Comparison of ENCODE assay signal across 8 cellular contexts in the genomic region with DNA sequence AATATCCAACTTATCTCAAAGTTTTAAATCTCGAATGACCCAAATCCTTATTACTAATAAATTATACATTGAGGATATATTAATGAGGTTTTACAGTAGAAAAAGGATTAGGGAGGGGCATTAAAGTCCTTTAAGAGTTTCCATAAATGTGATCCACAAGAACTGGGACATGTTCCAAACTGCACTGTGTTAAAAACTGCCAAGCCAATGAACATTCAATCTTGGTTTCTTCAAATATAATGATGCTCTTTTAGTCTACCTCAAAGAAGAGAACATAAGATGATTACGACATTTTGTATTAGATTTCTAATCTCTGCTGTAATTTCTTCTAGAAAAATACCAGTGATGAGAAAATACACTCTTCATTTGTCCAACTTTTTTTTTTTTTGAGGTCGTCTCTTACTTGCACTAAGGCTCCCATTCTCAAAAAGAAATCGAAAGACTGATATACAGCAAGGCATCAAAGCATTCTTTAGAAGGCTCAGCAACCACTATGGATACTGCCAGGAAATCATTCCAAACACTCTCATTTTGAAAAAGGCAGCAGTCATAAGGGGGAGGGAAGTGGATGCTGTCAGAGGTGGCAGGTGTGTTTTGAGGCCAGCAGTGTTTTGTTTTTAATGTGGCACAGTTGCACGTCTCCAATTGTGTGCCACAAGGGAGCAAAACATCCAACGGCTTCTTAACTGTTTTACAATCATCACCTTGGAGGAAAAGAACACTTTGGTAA. TPM values are rescaled to one million over a fixed set of nuclear protein-coding genes. Genes with fewer than 3 reads are reported as not detected.
A peak's percentile ranks its signal among the peaks of the same experiment; 100 is the strongest.
DNase-seq lines count a peak whose midpoint lies in the region; ATAC-seq and TF ChIP-seq lines count a peak whose summit lies in the region.

No MANE protein-coding gene starts in this region.

- DNase-seq in DND-41 (peak; percentile 33), NAMALWA (ENCODE audit: low spot score) (peak; percentile 41), astrocyte of the cerebellum (ENCODE audit: low read depth) (peak; percentile 59), thyroid gland (no peak), GM19238 (ENCODE audit: insufficient read length, low spot score) (no peak)
- DNase-seq in stimulated activated CD4-positive, alpha-beta T cell treated with anti-CD3 and anti-CD28 coated beads, Interleukin-4, amount 100 ng/mL, for 24 hours: no peak

- H3K79me2 ChIP-seq in DND-41 (ENCODE audit: insufficient read depth, low read length): peaks cover 66% of the 10 kb centered on the region

- peak overlapping the region; percentile 6 to 65; a peak in 3 of 4 replicates for H3K4me3 ChIP-seq in DND-41 (ENCODE audit: low read depth in 1 of 2, low read length in 2 of 2)
- peak overlapping the region; percentile 71 for H3K4me3 ChIP-seq in astrocyte of the cerebellum (ENCODE audit: low read depth, low read length)
- H3K4me3 ChIP-seq in mesodermal cell (ENCODE audit: extremely low read depth, insufficient read depth, low read length, poor library complexity, severe bottlenecking): peak overlapping the region; percentile 70
- no peak overlapping the region for H3K4me3 ChIP-seq in thyroid gland (replicated peaks in 1 of 3)

- H3K4me1 ChIP-seq in DND-41 (ENCODE audit: insufficient read depth, low read length) (peaks cover 39% of the 10 kb centered on the region), mesodermal cell (ENCODE audit: control insufficient read depth, insufficient read depth, low read length, poor library complexity, severe bottlenecking) (no peaks in the 10 kb centered on the region), thyroid gland (peaks cover 0 to 4% of the 10 kb centered on the region in 2 donors)

- intact Hi-C loops in thyroid gland (cut with DNase I): no loop called here

- H3K9me3 ChIP-seq in DND-41 (ENCODE audit: insufficient read depth, low read length, severe bottlenecking): no peaks in the 10 kb centered on the region
- no peaks in the 10 kb centered on the region for H3K9me3 ChIP-seq in mesodermal cell (ENCODE audit: control insufficient read depth, low read length)
- no peaks in the 10 kb centered on the region for H3K9me3 ChIP-seq in thyroid gland

- in situ Hi-C loops in astrocyte of the cerebellum (cut with HindIII; ENCODE audit: low sequenced_read_pairs): no loop called here

- ATAC-seq in DND-41 (ENCODE audit: insufficient read depth, low read depth) (peak; percentile 28; the same call in 2 of the 3 replicates), HG02852 (IDR thresholded peaks at IDR 0.05; ENCODE audit: unreplicated experiment) (no peak)

- no peak for TF ChIP-seq POLR2A in thyroid gland (IDR thresholded peaks at IDR 0.05)

- peak overlapping the region; percentile 77 for H3K4me2 ChIP-seq in DND-41 (ENCODE audit: insufficient read depth, low read length)

- H3K9ac ChIP-seq in DND-41 (ENCODE audit: low read depth, low read length): peak overlapping the region; percentile 87

- no peaks in the 10 kb centered on the region for H3K27me3 ChIP-seq in DND-41 (ENCODE audit: insufficient read depth, low read length, poor library complexity)
- H3K27me3 ChIP-seq in thyroid gland: no peaks in the 10 kb centered on the region

- H3K27ac ChIP-seq in DND-41 (ENCODE audit: low read length) (peak overlapping the region; percentile 62), mesodermal cell (ENCODE audit: low read depth, low read length, severe bottlenecking) (no peak overlapping the region), thyroid gland (no peak overlapping the region)

- H2AFZ ChIP-seq in DND-41 (ENCODE audit: low read depth, low read length): no peak overlapping the region

- peaks cover 22% of the 10 kb centered on the region for H4K20me1 ChIP-seq in DND-41 (ENCODE audit: insufficient read depth, low read length)

- no peak for TF ChIP-seq CTCF in DND-41 (IDR thresholded peaks at IDR 0.05; ENCODE audit: borderline replicate concordance, extremely low read depth, low read length, poor library complexity, severe bottlenecking)
- TF ChIP-seq CTCF in astrocyte of the cerebellum (IDR thresholded peaks at IDR 0.05; ENCODE audit: low read depth, low read length, missing control alignments): no peak
- no peak for TF ChIP-seq CTCF in thyroid gland (IDR thresholded peaks at IDR 0.05)

- 42 to 50% methylated on average over 1 to 2 of the region's 6 CpGs for WGBS in mesodermal cell (ENCODE audit: insufficient coverage in 2 of 2), 2 experiments
- 53 to 54% methylated on average over 6 of the region's 6 CpGs for whole genome bisulfite sequencing in thyroid gland, 2 donors

- H3K36me3 ChIP-seq in DND-41 (ENCODE audit: insufficient read depth, low read length): peaks cover 10% of the 10 kb centered on the region; the same call in 1 of the 2 replicates
- H3K36me3 ChIP-seq in mesodermal cell (ENCODE audit: control insufficient read depth, insufficient read depth, low read length): peaks cover 5% of the 10 kb centered on the region
- no peaks in the 10 kb centered on the region for H3K36me3 ChIP-seq in thyroid gland

RNA-seq across cellular contexts. Expression of a gene that starts 1.6 kb away (rescaled TPM):
- 27.6 TPM for polyA plus RNA-seq in mesodermal cell (2013, experiment 1 of 2)
- 23.6 TPM for polyA plus RNA-seq in mesodermal cell (2013, experiment 2 of 2)
- 10 to 100 TPM; 67.9 to 80.9 (median 74.5) TPM for total RNA-seq in thyroid gland

Comparison
In these comparisons a context has a peak if more than half of its experiments do, and no peak if none do; other contexts are left out.
1. DNase-seq: peak in DND-41 (single experiment), NAMALWA (single experiment) and astrocyte of the cerebellum (single experiment); none in thyroid gland (0 of 2), stimulated activated CD4-positive, alpha-beta T cell treated with anti-CD3 and anti-CD28 coated beads, Interleukin-4, amount 100 ng/mL, for 24 hours (single experiment) and GM19238 (single experiment).
2. H3K4me3 ChIP-seq: peak in DND-41 (2 of 2), astrocyte of the cerebellum (single experiment) and mesodermal cell (single experiment); none in thyroid gland (0 of 3).